36 cellular contexts compared by ENCODE assay signal in genomic region chr4:103449285-103449684, GRCh38.
"Had no signal": no experiment of that assay in that cellular context is flagged by ENCODE, and none has a peak within 500 bp of the region (broad histone marks: within the 10 kb centered on the region; RNA-seq: fewer than 3 reads in every experiment).

No MANE protein-coding gene starts in this region.

- H3K9me3 Mint-ChIP-seq: activated CD4-positive, alpha-beta T cell treated with anti-CD3 and anti-CD28 coated beads, Interleukin-2, amount 10 ng/mL, durations not matched to agents 24 days and 14 days; activated CD8-positive, alpha-beta T cell treated with anti-CD3 and anti-CD28 coated beads for 36 hours; activated naive CD8-positive, alpha-beta T cell treated with anti-CD3 and anti-CD28 coated beads for 36 hours; activated T-cell treated with anti-CD3 and anti-CD28 coated beads, Interleukin-2, amount 50 U/mL, for 72 hours; activated T-helper 17 cell treated with anti-CD3 and anti-CD28 coated beads, Interleukin-2, amount 50 U/mL, for 72 hours had no signal

- H3K27ac ChIP-seq: Peyer's patch, WERI-Rb-1 had no signal

- H3K4me1 ChIP-seq: Peyer's patch had no signal

- H3K9me3 ChIP-seq: Peyer's patch had no signal

- H3K4me3 Mint-ChIP-seq: activated CD4-positive, alpha-beta T cell treated with anti-CD3 and anti-CD28 coated beads, Interleukin-2, amount 10 ng/mL, durations not matched to agents 24 days and 14 days; activated CD8-positive, alpha-beta T cell treated with anti-CD3 and anti-CD28 coated beads for 36 hours; activated naive CD8-positive, alpha-beta T cell treated with anti-CD3 and anti-CD28 coated beads for 36 hours; activated T-cell treated with anti-CD3 and anti-CD28 coated beads, Interleukin-2, amount 50 U/mL, for 72 hours; activated T-helper 17 cell treated with anti-CD3 and anti-CD28 coated beads, Interleukin-2, amount 50 U/mL, for 72 hours had no signal

- FAIRE-seq: bronchial epithelial cell had no signal

- H3K27me3 Mint-ChIP-seq: activated CD4-positive, alpha-beta T cell treated with anti-CD3 and anti-CD28 coated beads, Interleukin-2, amount 10 ng/mL, durations not matched to agents 24 days and 14 days; activated CD8-positive, alpha-beta T cell treated with anti-CD3 and anti-CD28 coated beads for 36 hours; activated naive CD8-positive, alpha-beta T cell treated with anti-CD3 and anti-CD28 coated beads for 36 hours; activated T-helper 17 cell treated with anti-CD3 and anti-CD28 coated beads, Interleukin-2, amount 50 U/mL, for 72 hours had no signal

- H3K27ac Mint-ChIP-seq: activated CD4-positive, alpha-beta T cell treated with anti-CD3 and anti-CD28 coated beads, Interleukin-2, amount 10 ng/mL, durations not matched to agents 24 days and 14 days; activated CD8-positive, alpha-beta T cell treated with anti-CD3 and anti-CD28 coated beads for 36 hours; activated naive CD8-positive, alpha-beta T cell treated with anti-CD3 and anti-CD28 coated beads for 36 hours; activated T-cell treated with anti-CD3 and anti-CD28 coated beads, Interleukin-2, amount 50 U/mL, for 72 hours; activated T-helper 17 cell treated with anti-CD3 and anti-CD28 coated beads, Interleukin-2, amount 50 U/mL, for 72 hours had no signal

- H3K36me3 Mint-ChIP-seq: activated naive CD8-positive, alpha-beta T cell treated with anti-CD3 and anti-CD28 coated beads for 36 hours had no signal

- H3K36me3 ChIP-seq: Peyer's patch, WERI-Rb-1 had no signal

- ATAC-seq: activated CD8-positive, alpha-beta T cell treated with anti-CD3 and anti-CD28 coated beads for 36 hours; activated T-cell treated with anti-CD3 and anti-CD28 coated beads, Interleukin-2, amount 50 U/mL, for 72 hours; activated T-helper 17 cell treated with anti-CD3 and anti-CD28 coated beads, Interleukin-2, amount 50 U/mL, for 72 hours; PC-3; Right ventricle myocardium inferior; SK-N-SH treated with all-trans-retinoic acid at 6 μM for 48 hours had no signal

- H3K27me3 ChIP-seq: Peyer's patch had no signal

- DNase-seq: activated CD4-positive, alpha-beta T cell treated with anti-CD3 and anti-CD28 coated beads, Interleukin-2, amount 10 ng/mL, durations not matched to agents 24 days and 14 days; activated CD4-positive, alpha-beta T cell treated with anti-CD3 and anti-CD28 coated beads, Interleukin-2, amount 50 U/mL, for 4 hours; activated CD8-positive, alpha-beta T cell treated with anti-CD3 and anti-CD28 coated beads for 36 hours; activated effector memory CD4-positive, alpha-beta T cell treated with anti-CD3 and anti-CD28 coated beads, Interleukin-2, amount 50 U/mL, for 16 hours; activated naive CD4-positive, alpha-beta T cell; activated naive CD4-positive, alpha-beta T cell treated with anti-CD3 and anti-CD28 coated beads, Interleukin-2, amount 50 U/mL, for 16 hours; activated naive CD8-positive, alpha-beta T cell treated with anti-CD3 and anti-CD28 coated beads for 36 hours; activated T-cell treated with anti-CD3 and anti-CD28 coated beads, Interleukin-2, amount 50 U/mL, for 1 hour; activated T-cell treated with anti-CD3 and anti-CD28 coated beads, Interleukin-2, amount 50 U/mL, for 72 hours; amniotic stem cell; aorta; caudate nucleus; Karpas-422; KBM-7; NCI-H1105; NCI-H1436; NCI-H1694; NCI-H1930; NCI-H2081 treated with DMSO at 0.1 percent for 48 hours; NCI-H226; NCI-H446 treated with DMSO at 0.1 percent for 48 hours; NCI-H524; NCI-H69; PC-3; Peyer's patch; RPMI8226; SIG-M5; SW 1271; T-helper 1 cell; T-helper 2 cell; T-helper 9 cell; WERI-Rb-1 had no signal

- H3K4me3 ChIP-seq: Peyer's patch had no signal

- H3K4me1 Mint-ChIP-seq: activated CD4-positive, alpha-beta T cell treated with anti-CD3 and anti-CD28 coated beads, Interleukin-2, amount 10 ng/mL, durations not matched to agents 24 days and 14 days; activated naive CD8-positive, alpha-beta T cell treated with anti-CD3 and anti-CD28 coated beads for 36 hours; activated T-helper 17 cell treated with anti-CD3 and anti-CD28 coated beads, Interleukin-2, amount 50 U/mL, for 72 hours had no signal
